Comparison of ENCODE assay signal across 1 cellular context in the genomic region with DNA sequence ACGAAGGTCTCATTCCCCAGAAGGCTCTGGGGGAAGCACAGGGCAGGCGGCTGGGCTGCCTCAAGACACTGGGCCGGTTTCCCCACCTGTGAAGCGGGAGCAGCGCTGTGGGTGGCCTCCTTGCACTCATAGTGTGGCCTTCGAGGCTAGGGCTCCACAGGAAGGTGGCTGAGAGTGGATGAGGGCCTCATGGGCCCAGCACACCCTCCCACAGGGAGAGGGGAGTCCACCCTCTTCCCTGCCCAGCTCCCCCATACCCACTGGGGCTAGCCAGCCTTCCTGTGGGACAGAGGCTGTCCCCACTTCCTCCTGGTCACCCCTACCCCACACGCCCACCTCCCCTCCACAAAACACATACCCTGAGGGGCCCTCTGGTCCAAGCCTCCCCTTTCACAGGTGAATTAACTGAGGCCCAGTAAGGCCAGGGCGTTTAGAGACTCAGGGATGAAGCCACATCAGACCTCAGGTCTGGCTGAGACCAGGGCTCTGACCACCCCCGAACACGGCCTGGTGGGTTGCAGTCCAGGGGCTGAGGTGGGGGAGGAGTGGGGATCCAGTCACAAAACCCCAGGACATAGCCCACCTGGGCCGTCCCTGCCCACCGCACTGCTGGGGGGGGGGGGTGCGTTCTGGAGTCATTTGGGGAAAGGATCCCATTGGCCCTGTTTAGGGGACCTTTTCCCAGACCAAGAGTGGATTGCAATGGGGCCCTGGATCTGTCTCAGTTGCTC.
TF ChIP-seq lines count a peak whose summit lies in the region.

No MANE protein-coding gene starts in this region.

TF ChIP-seq in endothelial cell of umbilical vein, 7 proteins besides CTCF, POLR2A, EP300 and RAD21:
- no peak for TF ChIP-seq FOS (IDR thresholded peaks at IDR 0.05; ENCODE audit: borderline replicate concordance, insufficient read depth, low read length)
- TF ChIP-seq POLR2AphosphoS5 (IDR thresholded peaks at IDR 0.05; ENCODE audit: insufficient read depth, low read depth, low read length), result no peak
- TF ChIP-seq, protein P1, sequence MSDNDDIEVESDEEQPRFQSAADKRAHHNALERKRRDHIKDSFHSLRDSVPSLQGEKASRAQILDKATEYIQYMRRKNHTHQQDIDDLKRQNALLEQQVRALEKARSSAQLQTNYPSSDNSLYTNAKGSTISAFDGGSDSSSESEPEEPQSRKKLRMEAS (IDR thresholded peaks at IDR 0.05; ENCODE audit: insufficient read depth, insufficient read length), result no peak
- no peak for TF ChIP-seq GATA2 (IDR thresholded peaks at IDR 0.05; ENCODE audit: insufficient read depth, insufficient read length, low read depth, low read length)
- TF ChIP-seq EZH2 (IDR thresholded peaks at IDR 0.05; ENCODE audit: borderline replicate concordance, low read depth, low read length, severe bottlenecking), result no peak
- TF ChIP-seq MYC (IDR thresholded peaks at IDR 0.05; ENCODE audit: low read depth, low read length), result no peak
- TF ChIP-seq JUN (IDR thresholded peaks at IDR 0.05; ENCODE audit: borderline replicate concordance, insufficient read depth, insufficient read length, low read depth), result no peak
